ENCODE assay signal across 8 cellular contexts in the genomic region with DNA sequence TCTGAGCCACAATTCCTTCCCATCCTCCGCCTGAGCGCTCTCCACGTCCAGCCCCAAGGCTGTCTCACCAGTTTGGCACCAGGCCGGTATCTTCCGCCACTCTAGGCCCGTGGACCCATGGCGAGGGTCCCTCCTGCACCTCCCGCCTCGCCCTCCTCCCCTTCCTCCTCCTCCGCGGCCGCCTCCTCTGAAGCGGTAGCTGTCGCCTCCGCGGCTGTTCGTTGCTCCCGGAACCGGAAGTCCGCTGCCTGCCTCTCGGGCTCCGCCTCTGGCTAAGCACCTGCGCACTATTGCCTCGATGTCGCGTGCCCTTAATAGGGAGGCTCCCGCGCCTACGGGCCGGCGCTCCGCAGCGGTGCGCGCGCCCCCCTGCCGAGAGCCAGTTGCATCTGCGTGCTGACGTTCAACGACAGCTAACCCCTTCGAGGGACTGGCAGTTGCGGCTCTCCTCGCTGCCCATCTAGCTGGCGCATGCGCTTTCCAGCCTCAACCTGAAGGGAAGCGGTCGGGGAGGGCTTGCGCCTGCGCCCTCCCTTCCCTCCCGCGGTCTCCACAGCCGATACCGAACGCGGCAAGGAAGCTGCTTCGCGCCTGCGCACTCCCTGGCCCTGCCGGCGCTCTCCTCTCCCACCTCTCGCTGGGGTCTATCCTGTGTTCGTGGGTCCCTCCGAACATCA. TPM values are rescaled to one million over a fixed set of nuclear protein-coding genes. Genes with fewer than 3 reads are reported as not detected.
DNase-seq lines count a peak whose midpoint lies in the region; ATAC-seq, FAIRE-seq and TF ChIP-seq lines count a peak whose summit lies in the region.

Gene MBD1 (minus strand): TSS at position 229 of the 677 bp plus-strand sequence. CDS start 1,531 bp downstream, outside the sequence.

- H2BK120ac ChIP-seq in IMR-90 (ENCODE audit: low read depth, low read length): no peak within 1 kb of the TSS

- peak within 1 kb of the TSS; percentile 97 for H2AK9ac ChIP-seq in IMR-90 (replicated peaks; ENCODE audit: low read depth, low read length, poor library complexity)

- FAIRE-seq in endothelial cell of umbilical vein (lab: Jason Lieb, UNC): peak; percentile 97

- H2AFZ ChIP-seq in IMR-90 (replicated peaks; ENCODE audit: low read length, poor library complexity) (peak within 1 kb of the TSS; percentile 99), endothelial cell of umbilical vein (ENCODE audit: low read depth, low read length) (peak within 1 kb of the TSS; percentile 84)

- TF ChIP-seq CTCF in IMR-90 (conservative IDR thresholded peaks at IDR 0.05; ENCODE audit: low read depth, low read length): 0 out of 2 replicates have a peak, but pooled peaks have one; percentile 20
- peak in 1 of 2 donors; percentile 26 for TF ChIP-seq CTCF in endothelial cell of umbilical vein (IDR thresholded peaks at IDR 0.05; ENCODE audit: extremely low read depth in 1 of 2, insufficient read depth in 1 of 2, low read depth in 1 of 2, low read length in 2 of 2)

- no peak within 1 kb of the TSS for H2BK15ac ChIP-seq in IMR-90 (ENCODE audit: low read depth, low read length)

- H3K36me3 ChIP-seq in IMR-90 (ENCODE audit: control insufficient read depth, insufficient read depth, low read length) (peaks cover 45% of the 10 kb centered on the region), endothelial cell of umbilical vein (ENCODE audit: control insufficient read depth in 2 of 2, extremely low read depth in 1 of 2, insufficient read depth in 2 of 2, low read length in 2 of 2) (peaks cover 6 to 32% of the 10 kb centered on the region in 2 experiments)

- H3K4me2 ChIP-seq in IMR-90 (ENCODE audit: low read depth, low read length): peak within 1 kb of the TSS; percentile 93
- H3K4me2 ChIP-seq in endothelial cell of umbilical vein (ENCODE audit: insufficient read depth, low read length): peak within 1 kb of the TSS; percentile 55

- H3K18ac ChIP-seq in IMR-90 (ENCODE audit: low read depth, low read length): peak within 1 kb of the TSS; percentile 83

- H3K23ac ChIP-seq in IMR-90 (ENCODE audit: low read depth, low read length): peak within 1 kb of the TSS; percentile 95

- peaks cover 9% of the 10 kb centered on the region; the same call in 1 of the 2 replicates for H3K9me1 ChIP-seq in IMR-90 (ENCODE audit: insufficient read depth, low read length)
- H3K9me1 ChIP-seq in endothelial cell of umbilical vein (replicated peaks; ENCODE audit: control insufficient read depth, extremely low read depth, insufficient read depth, low read length): no peaks in the 10 kb centered on the region

- TF ChIP-seq POLR2A in IMR-90 (IDR thresholded peaks at IDR 0.05; ENCODE audit: low read depth, low read length) (peak; percentile 87), endothelial cell of umbilical vein (IDR thresholded peaks at IDR 0.05; ENCODE audit: low read depth, low read length) (peak; percentile 89)

- DNase-seq in DMS114 treated with DMSO at 0.1 percent for 48 hours (lab: John Stamatoyannopoulos, UW; ENCODE audit: unreplicated experiment) (peak; percentile 82), IMR-90 (peak; percentile 99), OCI-M1 (lab: John Stamatoyannopoulos, UW) (peak; percentile 100), activated T-cell treated with anti-CD3 and anti-CD28 coated beads for 24 hours (ENCODE audit: low read depth) (peak; percentile 93), endothelial cell of umbilical vein (ENCODE audit: low read depth, low spot score) (peak; percentile 99), middle frontal gyrus (ENCODE audit: extremely low spot score, low spot score) (peak; percentile 98)
- DNase-seq in stimulated activated CD8-positive, alpha-beta memory T cell treated with anti-CD3 and anti-CD28 coated beads, Interleukin-2, amount 100 ng/mL, for 48 hours (ENCODE audit: low read depth in 2 of 2): peak; percentile 92

- 0% methylated on average over 14 of the region's 63 CpGs; no CpG with 5 or more reads in 1 of the 2 experiments for WGBS in IMR-90 (ENCODE audit: extremely low coverage in 2 of 2, insufficient read length in 1 of 2), 2 experiments

- peaks cover 31% of the 10 kb centered on the region for H3K79me2 ChIP-seq in endothelial cell of umbilical vein (ENCODE audit: control insufficient read depth, insufficient read depth, low read length)

- H4K8ac ChIP-seq in IMR-90 (ENCODE audit: low read depth in 2 of 2, low read length in 2 of 2): peak within 1 kb of the TSS; percentile 85 to 97

- dilution Hi-C loops in IMR-90 (cut with HindIII; ENCODE audit: low sequenced_read_pairs, unreplicated experiment) (no loop called here), endothelial cell of umbilical vein (cut with MboI; ENCODE audit: extremely low pct_ligation_motif_present, low sequenced_read_pairs) (no loop called here)

- ATAC-seq in GM21528 (IDR thresholded peaks at IDR 0.05; ENCODE audit: low FRiP score, unreplicated experiment) (peak; percentile 86), IMR-90 (ENCODE audit: low read depth) (peak; percentile 94)

- peak within 1 kb of the TSS; percentile 88 for H4K5ac ChIP-seq in IMR-90 (ENCODE audit: low read depth, low read length)

- peak within 1 kb of the TSS; percentile 74 for H3K56ac ChIP-seq in IMR-90 (ENCODE audit: extremely low read depth, insufficient read depth, low read length)

- H2AK5ac ChIP-seq in IMR-90 (ENCODE audit: low read depth, low read length): peak within 1 kb of the TSS; percentile 91

- BruUV-seq in IMR-90 (replicated peaks; lab: Mats Ljungman, UMichigan): no TSS peak
- no TSS peak for BruUV-seq in endothelial cell of umbilical vein (replicated peaks; lab: Mats Ljungman, UMichigan)

- peak within 1 kb of the TSS; percentile 90 for H2BK5ac ChIP-seq in IMR-90 (ENCODE audit: low read depth, low read length, poor library complexity, severe bottlenecking)

- H3K14ac ChIP-seq in IMR-90 (replicated peaks; ENCODE audit: low read depth, low read length): peak within 1 kb of the TSS; percentile 97

- H3K4ac ChIP-seq in IMR-90 (ENCODE audit: low read depth, low read length): peak within 1 kb of the TSS; percentile 96

- H2BK20ac ChIP-seq in IMR-90 (ENCODE audit: low read depth, low read length): no peak within 1 kb of the TSS

- no peak for TF ChIP-seq RAD21 in IMR-90 (IDR thresholded peaks at IDR 0.05; ENCODE audit: low read length)

- H3K27me3 ChIP-seq in IMR-90 (ENCODE audit: control insufficient read depth, insufficient read depth, low read length) (no peaks in the 10 kb centered on the region), endothelial cell of umbilical vein (ENCODE audit: control insufficient read depth in 2 of 2, insufficient read depth in 2 of 2, low read length in 2 of 2) (no peaks in the 10 kb centered on the region)

- peak within 1 kb of the TSS; percentile 98 for H3K9ac ChIP-seq in IMR-90 (ENCODE audit: low read depth, low read length)
- H3K9ac ChIP-seq in endothelial cell of umbilical vein (replicated peaks; ENCODE audit: extremely low read depth, insufficient read depth, low read length): peak within 1 kb of the TSS; percentile 85

- peak within 1 kb of the TSS; percentile 91 for H4K91ac ChIP-seq in IMR-90 (ENCODE audit: insufficient read depth, low read depth, low read length)

- H3K27ac ChIP-seq in IMR-90 (ENCODE audit: insufficient read depth, low read length): peak within 1 kb of the TSS; percentile 94
- H3K27ac ChIP-seq in endothelial cell of umbilical vein (ENCODE audit: insufficient read depth, low read depth, low read length): peak within 1 kb of the TSS; percentile 60

- no peaks in the 10 kb centered on the region for H3K9me3 ChIP-seq in IMR-90 (ENCODE audit: control insufficient read depth, insufficient read depth, low read length)
- H3K9me3 ChIP-seq in endothelial cell of umbilical vein (replicated peaks; ENCODE audit: control insufficient read depth, insufficient read depth, low read length): no peaks in the 10 kb centered on the region

- H4K20me1 ChIP-seq in IMR-90 (ENCODE audit: insufficient read depth, low read length) (peaks cover 9% of the 10 kb centered on the region; the same call in 1 of the 2 replicates), endothelial cell of umbilical vein (replicated peaks; ENCODE audit: control insufficient read depth, extremely low read depth, insufficient read depth, low read length) (no peaks in the 10 kb centered on the region)

- H3K4me1 ChIP-seq in IMR-90 (ENCODE audit: control insufficient read depth, insufficient read depth, low read length) (peaks cover 9% of the 10 kb centered on the region), endothelial cell of umbilical vein (ENCODE audit: control insufficient read depth, extremely low read depth, insufficient read depth, low read length) (peaks cover 25% of the 10 kb centered on the region)

- POLR2A ChIA-PET in IMR-90 (lab: Charles Lee; ENCODE audit: unreplicated experiment) (interaction anchor here (0.6 kb wide), 1 partner anchor 365 kb away, joined by 3 read pairs; no protein-coding TSS in a partner anchor), endothelial cell of umbilical vein (lab: Charles Lee) (interaction anchor here (1.1 kb wide), 2 partner anchors 13 to 14 kb away, joined by 4 to 5 read pairs; no protein-coding TSS in a partner anchor)

- peak within 1 kb of the TSS; percentile 80 for H3K4me3 ChIP-seq in IMR-90 (ENCODE audit: insufficient read depth, low read depth, low read length)
- H3K4me3 ChIP-seq in endothelial cell of umbilical vein (replicated peaks in 1 of 3; ENCODE audit: insufficient read depth in 1 of 3, low read depth in 1 of 3, low read length in 3 of 3): peak within 1 kb of the TSS; percentile 79 to 89 (median 84)

- CTCF ChIA-PET in IMR-90 (lab: Yijun Ruan, JAX): no interaction called here
- CTCF ChIA-PET in endothelial cell of umbilical vein (lab: Charles Lee): interaction anchor here (0.6 to 2.7 kb wide), 7 partner anchors 9 to 770 kb away, joined by 3 to 44 read pairs (median 4); partner anchors contain the start of gene CFAP53

- H3K79me1 ChIP-seq in IMR-90 (ENCODE audit: low read depth in 1 of 2, low read length in 2 of 2): peaks cover 21 to 51% of the 10 kb centered on the region in 2 experiments

- in situ Hi-C loops in IMR-90 (cut with MboI; ENCODE audit: low sequenced_read_pairs): loop anchor here (25.0 kb wide), 2 partner anchors 756 to 1644 kb away; partner anchors contain the start of gene SMAD4

- intact Hi-C loops in IMR-90 (cut with micrococcal nuclease): loop anchor here (1.0 to 10.0 kb wide), 2 partner anchors 15 to 787 kb away; partner anchors contain the start of genes CFAP53 and RPL17
- intact Hi-C loops in endothelial cell of umbilical vein (cut with micrococcal nuclease): loop anchor here (1.0 to 5.0 kb wide), 4 partner anchors 13 to 916 kb away; partner anchors contain the start of genes MEX3C, RPL17 and SKA1

RNA-seq across cellular contexts. Expression of gene MBD1, which starts in this region (rescaled TPM):
- total RNA-seq in IMR-90 (2012; rRNA removed) (31.7 TPM in 2 replicates), endothelial cell of umbilical vein (77.5 and 78.6 TPM in 2 replicates)
- polyA plus RNA-seq in IMR-90 (2012; rRNA removed) (56.5 and 61.3 TPM in 2 replicates), endothelial cell of umbilical vein (57.2 and 61.1 TPM in 2 replicates)
- 50.3 and 57.0 TPM in 2 replicates for polyA plus RNA-seq in IMR-90 (2012; cell fraction: cytosol; rRNA removed)
- 228 and 398 TPM in 2 replicates for polyA plus RNA-seq in IMR-90 (2012; cell fraction: nucleus; rRNA removed; ENCODE audit: low replicate concordance)
- 48.9 and 56.1 TPM in 2 replicates for polyA plus RNA-seq in endothelial cell of umbilical vein (2011; cell fraction: cytosol; rRNA removed)
- 239 and 274 TPM in 2 replicates for polyA plus RNA-seq in endothelial cell of umbilical vein (2011; cell fraction: nucleus; rRNA removed)
- polyA plus RNA-seq in endothelial cell of umbilical vein (2012): 35.7 and 41.3 TPM in 2 replicates
- polyA minus RNA-seq in endothelial cell of umbilical vein: 51.8 and 55.2 TPM in 2 replicates
- polyA minus RNA-seq in endothelial cell of umbilical vein (2011; cell fraction: cytosol; rRNA and poly(A)+ RNA removed): 30.0 TPM
- 53.7 and 69.7 TPM in 2 replicates for polyA minus RNA-seq in endothelial cell of umbilical vein (2011; cell fraction: nucleus; rRNA and poly(A)+ RNA removed)

Comparison
In these comparisons a context has a peak if more than half of its experiments do, and no peak if none do; other contexts are left out.
1. Peak in every context shown above with its lines: DNase-seq, ATAC-seq, H3K4me3 ChIP-seq and H3K27ac ChIP-seq.